In the genomic region with DNA sequence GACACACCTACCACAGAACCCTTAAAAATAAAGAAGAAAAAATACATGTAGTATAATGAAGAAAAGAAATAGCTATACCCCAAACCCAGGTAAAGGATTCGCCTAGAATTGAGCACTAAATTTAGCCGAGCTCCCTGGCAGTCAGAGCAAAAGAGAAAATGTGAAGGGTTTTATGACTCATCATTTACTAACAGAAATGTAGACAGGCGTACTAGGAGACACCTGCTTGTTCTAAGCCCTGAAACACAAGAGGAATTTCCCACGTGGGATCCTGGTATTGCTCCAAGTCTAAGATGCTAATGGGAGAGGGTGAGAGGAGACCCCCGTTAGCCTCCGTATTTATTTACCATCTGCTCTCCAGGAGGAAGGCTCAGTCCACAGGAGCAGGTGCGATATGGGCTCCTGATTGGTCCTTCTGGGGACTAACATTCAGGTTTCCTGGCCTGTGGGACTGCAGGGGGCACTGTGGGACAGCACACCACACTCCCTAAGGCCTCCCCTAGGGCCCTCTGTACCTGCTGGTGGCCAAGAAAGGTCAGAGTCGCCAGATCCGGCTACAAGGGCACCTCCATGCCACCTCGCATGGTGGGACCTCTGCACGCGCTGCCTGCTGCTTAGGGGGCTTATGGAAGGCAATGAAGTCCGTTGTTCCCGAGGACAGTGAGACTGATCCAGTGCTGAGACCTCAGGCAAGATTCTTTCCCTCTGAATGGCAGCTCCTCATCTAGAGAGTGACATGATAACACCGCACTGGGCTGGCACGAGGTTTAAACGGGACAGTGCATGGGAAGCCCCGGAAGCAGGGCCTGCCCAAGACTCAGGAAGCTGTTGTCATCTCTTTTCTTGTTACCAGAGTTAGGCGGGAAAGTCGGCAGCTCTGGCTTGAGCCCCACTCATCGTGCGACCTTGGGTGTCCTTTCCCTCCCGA, we compare ENCODE assay signal across 8 cellular contexts. TPM values are rescaled to one million over a fixed set of nuclear protein-coding genes. Genes with fewer than 3 reads are reported as not detected.
DNase-seq lines count a peak whose midpoint lies in the region; ATAC-seq, FAIRE-seq and TF ChIP-seq lines count a peak whose summit lies in the region.

No MANE protein-coding gene starts in this region.

- BruUV-seq in GM12878 (replicated peaks; lab: Mats Ljungman, UMichigan): no TSS peak

- H3K36me3 ChIP-seq in GM12878 (ENCODE audit: control insufficient read depth in 2 of 2, insufficient read depth in 2 of 2, low read length in 1 of 2) (no peaks in the 10 kb centered on the region), kidney epithelial cell (ENCODE audit: control insufficient read depth, insufficient read depth, low read length) (no peaks in the 10 kb centered on the region)

- H3K27me3 ChIP-seq in GM12878 (replicated peaks in 1 of 2; ENCODE audit: control insufficient read depth in 2 of 2, insufficient read depth in 2 of 2, low read length in 1 of 2): no peaks in the 10 kb centered on the region
- peaks cover 3% of the 10 kb centered on the region for H3K27me3 ChIP-seq in kidney epithelial cell (ENCODE audit: control insufficient read depth, insufficient read depth, low read length)

- H3K4me2 ChIP-seq in GM12878 (ENCODE audit: control insufficient read depth, insufficient read depth): no peak overlapping the region

- H3K27ac ChIP-seq in GM12878 (ENCODE audit: control insufficient read depth, insufficient read depth) (no peak overlapping the region), coronary artery (no peak overlapping the region)

- H3K4me1 ChIP-seq in GM12878 (ENCODE audit: control insufficient read depth, insufficient read depth, low read length): no peaks in the 10 kb centered on the region

- FAIRE-seq in GM12878 (lab: Jason Lieb, UNC): peak; percentile 13

- ATAC-seq in HG02885 (IDR thresholded peaks at IDR 0.05; ENCODE audit: poor library complexity, unreplicated experiment): peak; percentile 74
- peak; percentile 96 for ATAC-seq in GM12878
- no peak for ATAC-seq in HG02571 (IDR thresholded peaks at IDR 0.05; ENCODE audit: unreplicated experiment)

- H4K20me1 ChIP-seq in GM12878 (ENCODE audit: control insufficient read depth, insufficient read depth): no peaks in the 10 kb centered on the region

- H3K79me2 ChIP-seq in GM12878 (ENCODE audit: control insufficient read depth, insufficient read depth, low read length): no peaks in the 10 kb centered on the region

- WGBS in GM12878 (ENCODE audit: insufficient coverage, insufficient replicate concordance, low lambda C conversion rate, missing lambda C conversion rate): 45% methylated on average over 22 of the region's 23 CpGs

- in situ Hi-C loops in GM12878 (cut with MboI): loop anchor here (5.0 kb wide), 1 partner anchor 217 kb away; no protein-coding TSS in a partner anchor

- CTCF ChIA-PET in AG04449 (lab: Yijun Ruan, JAX) (interaction anchor here (0.6 to 8.5 kb wide), 7 partner anchors 8 to 218 kb away, joined by 3 to 101 read pairs (median 4); no protein-coding TSS in a partner anchor), GM12878 (lab: Yijun Ruan, JAX) (interaction anchor here (0.6 to 5.6 kb wide), 8 partner anchors 29 to 850 kb away, joined by 3 to 77 read pairs (median 4); no protein-coding TSS in a partner anchor)

- DNase-seq in AG04449 (ENCODE audit: low read depth, low spot score) (no peak), NCI-H526 (lab: John Stamatoyannopoulos, UW) (peak; percentile 47 to 88), GM12878 (ENCODE audit: low read depth, low spot score) (peak; percentile 12), kidney epithelial cell (ENCODE audit: low read depth) (no peak), coronary artery (ENCODE audit: low spot score) (no peak)

- no peak overlapping the region for H2AFZ ChIP-seq in GM12878 (ENCODE audit: control insufficient read depth, low read depth, low read length)

- POLR2A ChIA-PET in AG04449 (lab: Yijun Ruan, JAX) (no interaction called here), GM12878 (lab: Charles Lee) (no interaction called here)

- no peaks in the 10 kb centered on the region for H3K9me3 ChIP-seq in GM12878 (replicated peaks; ENCODE audit: control insufficient read depth, insufficient read depth, low read length)

- SMC1A ChIA-PET in GM12878 (lab: Charles Lee; ENCODE audit: uncharacterized antibody, unreplicated experiment): interaction anchor here (0.8 to 2.3 kb wide), 4 partner anchors 29 to 221 kb away, joined by 3 to 8 read pairs (median 5); no protein-coding TSS in a partner anchor

- no peak for TF ChIP-seq POLR2A in GM12878 (IDR thresholded peaks at IDR 0.05; ENCODE audit: low read depth, low read length)

- intact Hi-C loops in GM12878 (cut with micrococcal nuclease; ENCODE audit: unreplicated experiment): loop anchor here (1.0 kb wide), 1 partner anchor 218 kb away; no protein-coding TSS in a partner anchor

- H3K4me3 ChIP-seq in AG04449 (ENCODE audit: low read depth, low read length): no peak overlapping the region
- H3K4me3 ChIP-seq in GM12878: no peak overlapping the region
- no peak overlapping the region for H3K4me3 ChIP-seq in kidney epithelial cell (ENCODE audit: low read depth, low read length)
- H3K4me3 ChIP-seq in coronary artery: no peak overlapping the region

- no peak for TF ChIP-seq EP300 in GM12878 (IDR thresholded peaks at IDR 0.05; ENCODE audit: borderline replicate concordance in 1 of 2, control insufficient read depth in 1 of 2, low read depth in 2 of 2, low read length in 2 of 2)

- RAD21 ChIA-PET in GM12878 (lab: Charles Lee; ENCODE audit: unreplicated experiment): interaction anchor here (1.4 to 2.7 kb wide), 3 partner anchors 29 to 221 kb away, joined by 3 to 12 read pairs (median 10); no protein-coding TSS in a partner anchor

- TF ChIP-seq CTCF in AG04449 (IDR thresholded peaks at IDR 0.05; ENCODE audit: insufficient read depth, low read length, missing control alignments) (peak; percentile 60), GM12874 (IDR thresholded peaks at IDR 0.05; ENCODE audit: insufficient read depth, low read depth, low read length) (peak; percentile 72), GM12878 (IDR thresholded peaks at IDR 0.05 in 2 of 3, conservative IDR thresholded peaks at IDR 0.05 in 1 of 3; ENCODE audit: control insufficient read depth in 2 of 3, extremely low read depth in 1 of 3, insufficient read depth in 1 of 3, low read depth in 3 of 3, low read length in 3 of 3) (peak; percentile 57 to 71 (median 65)), kidney epithelial cell (IDR thresholded peaks at IDR 0.05; ENCODE audit: insufficient read depth, low read length, poor library complexity, severe bottlenecking) (peak; percentile 45), coronary artery (IDR thresholded peaks at IDR 0.05) (no peak)

- no peak overlapping the region for H3K9ac ChIP-seq in GM12878 (ENCODE audit: control insufficient read depth, insufficient read depth, low read length)

- peak; percentile 63 for TF ChIP-seq RAD21 in GM12878 (IDR thresholded peaks at IDR 0.05; ENCODE audit: insufficient read depth, low read depth, low read length)

TF ChIP-seq in GM12878, 131 proteins besides CTCF, POLR2A, EP300 and RAD21:
- TF ChIP-seq SMC3 (IDR thresholded peaks at IDR 0.05; ENCODE audit: borderline replicate concordance, low read length): peak; percentile 55; the same call in 1 of the 2 replicates
- TF ChIP-seq CHD1 (IDR thresholded peaks at IDR 0.05; ENCODE audit: low read depth, low read length): no peak
- TF ChIP-seq RB1 (IDR thresholded peaks at IDR 0.05; ENCODE audit: borderline replicate concordance): 0 out of 2 replicates have a peak, but pooled peaks have one; percentile 27
- no peak for TF ChIP-seq BCL11A (IDR thresholded peaks at IDR 0.05; ENCODE audit: low read depth, low read length)

RNA-seq across cellular contexts. Expression of gene KCNC1, which starts 25.8 kb away (rescaled TPM):
- total RNA-seq in GM12878 (2013; cell fraction: nucleolus; rRNA removed): not detected in 2 replicates
- not detected in 2 replicates for total RNA-seq in GM12878 (2014; rRNA removed)
- total RNA-seq in GM12878 (2014; rRNA removed; fragmentation: Illumina TruSeq; extraction: Trizol): not detected in 2 replicates
- not detected in 2 replicates for total RNA-seq in GM12878 (2021)
- 0.13 TPM for polyA plus RNA-seq in GM12878 (2011; ENCODE audit: low read depth)
- polyA plus RNA-seq in GM12878 (2011; rRNA removed): not detected in 2 replicates
- not detected in 2 replicates for polyA plus RNA-seq in GM12878 (2011; cell fraction: cytosol; rRNA removed)
- polyA plus RNA-seq in GM12878 (2011; cell fraction: nucleus; rRNA removed): not detected in 2 replicates
- polyA plus RNA-seq in GM12878 (2012): 0.06 and 0.23 TPM in 2 replicates
- polyA plus RNA-seq in GM12878 (2014; fragmentation: Illumina TruSeq; extraction: Trizol): not detected in 2 replicates
- polyA plus RNA-seq in GM12878 (2014; fragmentation: Nextera tagmentation; extraction: Ambion mirVana): not detected
- not detected in 2 replicates for polyA plus RNA-seq in GM12878 (2014; rRNA removed)
- polyA plus RNA-seq in GM12878 (2016; fragmentation: Nextera tagmentation; extraction: Ambion mirVana): under 1 TPM; 0.27 to 0.34 TPM
- polyA minus RNA-seq in GM12878 (2011; rRNA and poly(A)+ RNA removed): not detected in 2 replicates
- polyA minus RNA-seq in GM12878 (2011; cell fraction: cytosol; rRNA and poly(A)+ RNA removed): not detected in 2 replicates
- polyA minus RNA-seq in GM12878 (2011; cell fraction: nucleus; rRNA and poly(A)+ RNA removed): not detected in 2 replicates
- total RNA-seq in kidney epithelial cell: not detected in 2 replicates

RNA-seq across cellular contexts. Expression of gene MYOD1, which starts 41.0 kb away (rescaled TPM):
- total RNA-seq in GM12878 (2013; cell fraction: nucleolus; rRNA removed): not detected in 2 replicates
- total RNA-seq in GM12878 (2014; rRNA removed) (not detected in 2 replicates), GM12878 (2014; rRNA removed; fragmentation: Illumina TruSeq; extraction: Trizol) (not detected in 2 replicates), GM12878 (2021) (not detected in 2 replicates), kidney epithelial cell (not detected in 2 replicates)
- polyA plus RNA-seq in GM12878 (2011; ENCODE audit: low read depth): not detected
- polyA plus RNA-seq in GM12878 (2011; rRNA removed) (not detected in 2 replicates), GM12878 (2014; fragmentation: Illumina TruSeq; extraction: Trizol) (not detected in 2 replicates), GM12878 (2014; fragmentation: Nextera tagmentation; extraction: Ambion mirVana) (not detected), GM12878 (2014; rRNA removed) (not detected in 2 replicates), GM12878 (2016; fragmentation: Nextera tagmentation; extraction: Ambion mirVana) (not detected)
- polyA plus RNA-seq in GM12878 (2011; cell fraction: cytosol; rRNA removed): not detected in 2 replicates
- not detected in 2 replicates for polyA plus RNA-seq in GM12878 (2011; cell fraction: nucleus; rRNA removed)
- not detected in 2 replicates for polyA plus RNA-seq in GM12878 (2012)
- polyA minus RNA-seq in GM12878 (2011; rRNA and poly(A)+ RNA removed): not detected in 2 replicates
- polyA minus RNA-seq in GM12878 (2011; cell fraction: cytosol; rRNA and poly(A)+ RNA removed): not detected in 2 replicates
- polyA minus RNA-seq in GM12878 (2011; cell fraction: nucleus; rRNA and poly(A)+ RNA removed): not detected in 2 replicates

Comparison
In these comparisons a context has a peak if more than half of its experiments do, and no peak if none do; other contexts are left out.
1. DNase-seq: peak in NCI-H526 (2 of 2) and GM12878 (single experiment); none in AG04449 (single experiment), kidney epithelial cell (single experiment) and coronary artery (single experiment).